Comparison of ENCODE assay signal across 9 cellular contexts in genomic region chr17:2595736-2596135, GRCh38. TPM values are rescaled to one million over a fixed set of nuclear protein-coding genes. Genes with fewer than 3 reads are reported as not detected.
A peak's percentile ranks its signal among the peaks of the same experiment; 100 is the strongest.
DNase-seq lines count a peak whose midpoint lies in the region; FAIRE-seq and TF ChIP-seq lines count a peak whose summit lies in the region.
"Had no signal": no experiment of that assay in that cellular context is flagged by ENCODE, and none has a peak within 500 bp of the region (broad histone marks: within the 10 kb centered on the region; RNA-seq: fewer than 3 reads in every experiment).

No MANE protein-coding gene starts in this region.

- no peak for FAIRE-seq in urothelium cell line (lab: Jason Lieb, UNC)

- H2AFZ ChIP-seq in ACC112 (ENCODE audit: low read length, unreplicated experiment) (no peak overlapping the region), mesenchymal stem cell (ENCODE audit: low read depth, low read length) (no peak overlapping the region)

- H3K27ac ChIP-seq in ACC112 (ENCODE audit: low read depth, low read length) (no peak overlapping the region; the same call in 1 of the 2 replicates), HL-60 (replicated peaks) (no peak overlapping the region), mesenchymal stem cell (ENCODE audit: low read length, poor library complexity, severe bottlenecking) (no peak overlapping the region)

- no peak for TF ChIP-seq CTCF in HL-60 (IDR thresholded peaks at IDR 0.05; ENCODE audit: insufficient read depth, low read length)
- TF ChIP-seq CTCF in astrocyte of the spinal cord (IDR thresholded peaks at IDR 0.05; ENCODE audit: low read depth, low read length), result no peak

- no peak overlapping the region for H2BK12ac ChIP-seq in mesenchymal stem cell (ENCODE audit: low read length in 2 of 2)

- H4K8ac ChIP-seq in mesenchymal stem cell (ENCODE audit: low read length), result no peak overlapping the region

- H3K14ac ChIP-seq in mesenchymal stem cell (ENCODE audit: low read length in 2 of 2), result no peak overlapping the region

- H3K9me3 ChIP-seq in mesenchymal stem cell (ENCODE audit: control insufficient read depth, low read length), result no peaks in the 10 kb centered on the region

- no peak overlapping the region for H4K91ac ChIP-seq in mesenchymal stem cell (ENCODE audit: low read length)

- H3K18ac ChIP-seq in mesenchymal stem cell (ENCODE audit: low read depth in 1 of 2, low read length in 2 of 2), result no peak overlapping the region

- peak overlapping the region; percentile 79 for H3K4me2 ChIP-seq in mesenchymal stem cell (ENCODE audit: low read length, poor library complexity, severe bottlenecking)

- no peak for DNase-seq in HL-60 (ENCODE audit: low read depth in 1 of 2, low spot score in 1 of 2)
- DNase-seq in astrocyte of the spinal cord (ENCODE audit: low read depth, low spot score), result no peak
- no peak for DNase-seq in mesenchymal stem cell
- DNase-seq in NCI-H748 treated with DMSO at 0.1 percent for 48 hours (lab: John Stamatoyannopoulos, UW), result no peak
- DNase-seq in central memory CD4-positive, alpha-beta T cell, result no peak
- no peak for DNase-seq in RPMI8226
- DNase-seq in urothelium cell line (ENCODE audit: low spot score), result no peak
- DNase-seq: NCI-H446 treated with DMSO at 0.1 percent for 48 hours had no signal

- no peak overlapping the region for H3K23ac ChIP-seq in mesenchymal stem cell (ENCODE audit: low read length in 2 of 2)

- H3K4me3 ChIP-seq in ACC112 (ENCODE audit: low read depth, low read length) (peak overlapping the region; percentile 91), HL-60 (replicated peaks; ENCODE audit: insufficient read depth, low read length) (peak overlapping the region; percentile 69), astrocyte of the spinal cord (ENCODE audit: low read depth, low read length) (peak overlapping the region; percentile 96), mesenchymal stem cell (ENCODE audit: insufficient read depth in 1 of 2, low read depth in 1 of 2, low read length in 2 of 2) (peak overlapping the region in 1 of 2 experiments; percentile 99)

- H2BK5ac ChIP-seq in mesenchymal stem cell (ENCODE audit: low read depth, low read length, poor library complexity, severe bottlenecking), result no peak overlapping the region

- H3K27me3 ChIP-seq in ACC112 (ENCODE audit: insufficient read depth, low read length) (no peaks in the 10 kb centered on the region), HL-60 (ENCODE audit: insufficient read depth, poor library complexity, severe bottlenecking) (no peaks in the 10 kb centered on the region), mesenchymal stem cell (ENCODE audit: control insufficient read depth in 1 of 2, insufficient read depth in 1 of 2, low read length in 2 of 2) (no peaks in the 10 kb centered on the region)

- 40% methylated on average over 2 of the region's 4 CpGs for WGBS in mesenchymal stem cell

- H3K79me1 ChIP-seq in mesenchymal stem cell (replicated peaks; ENCODE audit: low read length, poor library complexity, severe bottlenecking), result no peaks in the 10 kb centered on the region

- no peak overlapping the region for H2BK15ac ChIP-seq in mesenchymal stem cell (ENCODE audit: low read depth, poor library complexity, severe bottlenecking)

- H3K4me1 ChIP-seq in ACC112 (ENCODE audit: control insufficient read depth, insufficient read depth, low read length, unreplicated experiment) (peaks cover 34% of the 10 kb centered on the region), mesenchymal stem cell (ENCODE audit: control insufficient read depth, insufficient read depth, low read depth, low read length) (peaks cover 3% of the 10 kb centered on the region)

- no peak overlapping the region for H3K4ac ChIP-seq in mesenchymal stem cell (ENCODE audit: low read depth in 1 of 2, low read length in 2 of 2)

- in situ Hi-C loops in astrocyte of the spinal cord (cut with HindIII; ENCODE audit: low sequenced_read_pairs), result no loop called here

- no peak overlapping the region for H2AK5ac ChIP-seq in mesenchymal stem cell (ENCODE audit: low read length, severe bottlenecking)

- peaks cover 67% of the 10 kb centered on the region for H3K79me2 ChIP-seq in ACC112 (ENCODE audit: control insufficient read depth, insufficient read depth, low read length, unreplicated experiment)

- peak overlapping the region; percentile 97 for H3K9ac ChIP-seq in mesenchymal stem cell (ENCODE audit: low read length)

- no peak overlapping the region for H2BK120ac ChIP-seq in mesenchymal stem cell (ENCODE audit: low read depth, low read length)

- H3K36me3 ChIP-seq in ACC112 (ENCODE audit: insufficient read depth, low read length) (no peaks in the 10 kb centered on the region), mesenchymal stem cell (ENCODE audit: control insufficient read depth in 1 of 2, insufficient read depth in 2 of 2, low read depth in 1 of 2, low read length in 2 of 2) (no peaks in the 10 kb centered on the region)

RNA-seq across cellular contexts. Expression of gene PAFAH1B1, which starts 2.3 kb away (rescaled TPM):
- 68.6 TPM for polyA plus RNA-seq in mesenchymal stem cell (2013, experiment 1 of 2)
- 68.2 TPM for polyA plus RNA-seq in mesenchymal stem cell (2013, experiment 2 of 2)
